In the genomic region with DNA sequence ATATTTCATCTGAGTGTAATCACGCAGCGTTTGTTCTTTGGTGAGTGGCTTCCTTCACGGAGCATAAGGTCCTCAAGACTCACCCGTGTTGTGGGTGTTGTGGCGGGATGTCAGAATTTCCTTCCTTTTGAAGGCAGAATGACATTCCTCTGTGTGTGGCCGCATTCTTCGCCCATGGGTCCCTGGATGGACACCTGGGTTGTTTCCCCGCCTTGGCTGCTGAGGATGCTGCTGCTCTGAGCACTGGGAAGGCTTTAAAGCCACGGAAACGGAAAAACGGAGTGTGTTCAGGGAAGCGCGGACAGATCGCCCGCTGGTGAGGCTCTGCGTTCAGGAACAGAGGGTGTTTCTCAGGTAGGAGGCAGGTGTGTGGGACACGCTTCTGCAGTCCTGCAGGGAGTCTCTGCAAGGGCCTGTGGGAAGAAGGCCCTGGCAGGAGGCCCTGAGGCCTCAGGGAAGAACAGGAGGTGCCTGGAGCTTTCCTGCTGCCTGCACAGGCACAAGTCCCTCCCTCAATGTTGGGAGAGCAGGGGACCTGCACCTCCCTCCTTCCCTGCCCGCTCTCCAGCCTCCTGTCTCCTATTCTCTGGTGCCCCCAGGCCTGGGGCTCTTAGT, we compare ENCODE assay signal across 31 cellular contexts. TPM values are rescaled to one million over a fixed set of nuclear protein-coding genes. Genes with fewer than 3 reads are reported as not detected.
"Had no signal": no experiment of that assay in that cellular context is flagged by ENCODE, and none has a peak within 500 bp of the region (broad histone marks: within the 10 kb centered on the region; RNA-seq: fewer than 3 reads in every experiment).

No MANE protein-coding gene starts in this region.

- H3K4me3 ChIP-seq: esophagus muscularis mucosa, heart right ventricle, left ventricle myocardium inferior, lung, mucosa of descending colon, smooth muscle cell, stomach, tibial artery, upper lobe of right lung had no signal

- H3K27ac ChIP-seq: esophagus muscularis mucosa, foreskin keratinocyte, heart right ventricle, left ventricle myocardium inferior, stomach, tibial artery, upper lobe of right lung, WERI-Rb-1 had no signal

- H3K9me3 ChIP-seq: esophagus muscularis mucosa, heart right ventricle, left ventricle myocardium inferior, mucosa of descending colon, stomach, tibial artery, upper lobe of right lung had no signal

- H3K36me3 Mint-ChIP-seq: activated naive CD4-positive, alpha-beta T cell treated with anti-CD3 and anti-CD28 coated beads, Interleukin-2, amount 50 U/mL, for 24 hours; natural killer cell treated with Interleukin-12 subunit alpha and Interleukin-12 subunit beta and Interleukin-15 and Interleukin-18, amount 100 ng/mL, for 72 hours; stimulated activated naive B cell treated with anti-CD40 and anti-IgM and Interleukin-4, amounts not matched to agents 10 μg/mL and 1 μg/mL and 100 μg/mL, for 72 hours had no signal

- H3K27me3 Mint-ChIP-seq: activated naive CD8-positive, alpha-beta T cell treated with anti-CD3 and anti-CD28 coated beads, Interleukin-2, amount 50 U/mL, for 24 hours; dendritic cell treated with granulocyte-macrophage colony-stimulating factor and Interleukin-4, amounts not matched to agents 40 ng/mL and 50 ng/mL, for 4 days had no signal

- H3K9me3 Mint-ChIP-seq: activated naive CD4-positive, alpha-beta T cell treated with anti-CD3 and anti-CD28 coated beads, Interleukin-2, amount 50 U/mL, for 24 hours; activated naive CD8-positive, alpha-beta T cell treated with anti-CD3 and anti-CD28 coated beads, Interleukin-2, amount 50 U/mL, for 24 hours; activated T-helper 1 cell treated with anti-CD3 and anti-CD28 coated beads, Interleukin-12 subunit alpha, Interleukin-12 subunit beta, Interleukin-2, Interleukin-4 antibody, amounts not matched to agents 30 ng/mL and 10 ng/mL and 1 ng/mL, durations not matched to agents 14 hours and 24 hours and 36 hours; central memory CD8-positive, alpha-beta T cell; dendritic cell treated with granulocyte-macrophage colony-stimulating factor and Interleukin-4, amounts not matched to agents 40 ng/mL and 50 ng/mL, for 4 days; natural killer cell treated with Interleukin-12 subunit alpha and Interleukin-12 subunit beta and Interleukin-15 and Interleukin-18, amount 100 ng/mL, for 72 hours; stimulated activated naive B cell treated with anti-CD40 and anti-IgM and Interleukin-4, amounts not matched to agents 10 μg/mL and 1 μg/mL and 100 μg/mL, for 72 hours; T-helper 1 cell treated with Interleukin-12 subunit alpha and Interleukin-12 subunit beta and Interleukin-4 antibody, amounts not matched to agents 30 μg/mL and 1 μg/mL, for 36 hours had no signal

- DNase-seq: activated CD4-positive, alpha-beta T cell treated with anti-CD3 and anti-CD28 coated beads for 48 hours; activated CD4-positive, alpha-beta T cell treated with anti-CD3 and anti-CD28 coated beads, Interleukin-2, amount 50 U/mL, for 48 hours; activated CD8-positive, alpha-beta memory T cell treated with anti-CD3 and anti-CD28 coated beads, Interleukin-2, amount 50 U/mL, for 4 hours; activated naive CD8-positive, alpha-beta T cell treated with anti-CD3 and anti-CD28 coated beads, Interleukin-2, amount 50 U/mL, for 24 hours; activated T-cell treated with anti-CD3 and anti-CD28 coated beads, Interleukin-2, amount 50 U/mL, for 1 hour; amygdala; foreskin keratinocyte; heart right ventricle; left ventricle myocardium inferior; mesendoderm; mucosa of descending colon; stimulated activated CD4-positive, alpha-beta T cell treated with anti-CD3 and anti-CD28 coated beads, Interleukin-15, amount 100 ng/mL, for 24 hours; stimulated activated CD4-positive, alpha-beta T cell treated with anti-CD3 and anti-CD28 coated beads, Interleukin-2, amount 100 ng/mL, for 24 hours; stimulated activated naive B cell treated with anti-CD40 and anti-IgM and Interleukin-4, amounts not matched to agents 10 μg/mL and 1 μg/mL and 100 μg/mL, for 72 hours; stomach; T-helper 9 cell; upper lobe of right lung; WERI-Rb-1 had no signal

- ATAC-seq: activated CD4-positive, CD25-positive, alpha-beta regulatory T cell treated with anti-CD3 and anti-CD28 coated beads, Interleukin-2, amount 50 U/mL, for 24 hours; activated naive CD8-positive, alpha-beta T cell treated with anti-CD3 and anti-CD28 coated beads, Interleukin-2, amount 50 U/mL, for 24 hours; foreskin keratinocyte; heart right ventricle; mucosa of descending colon; natural killer cell treated with Interleukin-12 subunit alpha and Interleukin-12 subunit beta and Interleukin-15 and Interleukin-18, amount 100 ng/mL, for 72 hours; stimulated activated naive B cell treated with anti-CD40 and anti-IgM and Interleukin-4, amounts not matched to agents 10 μg/mL and 1 μg/mL and 100 μg/mL, for 72 hours; upper lobe of right lung had no signal

- H3K4me1 Mint-ChIP-seq: activated naive CD4-positive, alpha-beta T cell treated with anti-CD3 and anti-CD28 coated beads, Interleukin-2, amount 50 U/mL, for 24 hours; activated naive CD8-positive, alpha-beta T cell treated with anti-CD3 and anti-CD28 coated beads, Interleukin-2, amount 50 U/mL, for 24 hours; central memory CD8-positive, alpha-beta T cell; stimulated activated naive B cell treated with anti-CD40 and anti-IgM and Interleukin-4, amounts not matched to agents 10 μg/mL and 1 μg/mL and 100 μg/mL, for 72 hours had no signal

- H3K27ac Mint-ChIP-seq: activated naive CD4-positive, alpha-beta T cell treated with anti-CD3 and anti-CD28 coated beads, Interleukin-2, amount 50 U/mL, for 24 hours; activated naive CD8-positive, alpha-beta T cell treated with anti-CD3 and anti-CD28 coated beads, Interleukin-2, amount 50 U/mL, for 24 hours; activated T-helper 1 cell treated with anti-CD3 and anti-CD28 coated beads, Interleukin-12 subunit alpha, Interleukin-12 subunit beta, Interleukin-2, Interleukin-4 antibody, amounts not matched to agents 30 ng/mL and 10 ng/mL and 1 ng/mL, durations not matched to agents 14 hours and 24 hours and 36 hours; dendritic cell treated with granulocyte-macrophage colony-stimulating factor and Interleukin-4, amounts not matched to agents 40 ng/mL and 50 ng/mL, for 4 days; natural killer cell treated with Interleukin-12 subunit alpha and Interleukin-12 subunit beta and Interleukin-15 and Interleukin-18, amount 100 ng/mL, for 72 hours; stimulated activated naive B cell treated with anti-CD40 and anti-IgM and Interleukin-4, amounts not matched to agents 10 μg/mL and 1 μg/mL and 100 μg/mL, for 72 hours; T-helper 1 cell treated with Interleukin-12 subunit alpha and Interleukin-12 subunit beta and Interleukin-4 antibody, amounts not matched to agents 30 μg/mL and 1 μg/mL, for 36 hours had no signal

- H3K4me1 ChIP-seq: esophagus muscularis mucosa, foreskin keratinocyte, heart right ventricle, left ventricle myocardium inferior, tibial artery, upper lobe of right lung had no signal

- H3K36me3 ChIP-seq: esophagus muscularis mucosa, heart right ventricle, left ventricle myocardium inferior, stomach, tibial artery, upper lobe of right lung, WERI-Rb-1 had no signal

- H3K27me3 ChIP-seq: foreskin keratinocyte, upper lobe of right lung had no signal

- H3K4me3 Mint-ChIP-seq: activated naive CD4-positive, alpha-beta T cell treated with anti-CD3 and anti-CD28 coated beads, Interleukin-2, amount 50 U/mL, for 24 hours; activated naive CD8-positive, alpha-beta T cell treated with anti-CD3 and anti-CD28 coated beads, Interleukin-2, amount 50 U/mL, for 24 hours; activated T-helper 1 cell treated with anti-CD3 and anti-CD28 coated beads, Interleukin-12 subunit alpha, Interleukin-12 subunit beta, Interleukin-2, Interleukin-4 antibody, amounts not matched to agents 30 ng/mL and 10 ng/mL and 1 ng/mL, durations not matched to agents 14 hours and 24 hours and 36 hours; central memory CD8-positive, alpha-beta T cell; dendritic cell treated with granulocyte-macrophage colony-stimulating factor and Interleukin-4, amounts not matched to agents 40 ng/mL and 50 ng/mL, for 4 days; natural killer cell treated with Interleukin-12 subunit alpha and Interleukin-12 subunit beta and Interleukin-15 and Interleukin-18, amount 100 ng/mL, for 72 hours; stimulated activated naive B cell treated with anti-CD40 and anti-IgM and Interleukin-4, amounts not matched to agents 10 μg/mL and 1 μg/mL and 100 μg/mL, for 72 hours; T-helper 1 cell treated with Interleukin-12 subunit alpha and Interleukin-12 subunit beta and Interleukin-4 antibody, amounts not matched to agents 30 μg/mL and 1 μg/mL, for 36 hours had no signal

RNA-seq across cellular contexts. Expression of a gene that starts 35.7 kb away (rescaled TPM):
- total RNA-seq: activated CD8-positive, alpha-beta memory T cell treated with anti-CD3 and anti-CD28 coated beads for 36 hours; activated T-helper 1 cell treated with anti-CD3 and anti-CD28 coated beads, Interleukin-12 subunit alpha, Interleukin-12 subunit beta, Interleukin-2, Interleukin-4 antibody, amounts not matched to agents 30 ng/mL and 10 ng/mL and 1 ng/mL, durations not matched to agents 14 hours and 24 hours and 36 hours; esophagus muscularis mucosa; heart right ventricle; left ventricle myocardium inferior; natural killer cell treated with Interleukin-12 subunit alpha and Interleukin-12 subunit beta and Interleukin-15 and Interleukin-18, amount 100 ng/mL, for 72 hours; osteoblast; smooth muscle cell had no signal
- polyA plus RNA-seq: heart right ventricle, smooth muscle cell had no signal
